27 cellular contexts compared by ENCODE assay signal in the genomic region with DNA sequence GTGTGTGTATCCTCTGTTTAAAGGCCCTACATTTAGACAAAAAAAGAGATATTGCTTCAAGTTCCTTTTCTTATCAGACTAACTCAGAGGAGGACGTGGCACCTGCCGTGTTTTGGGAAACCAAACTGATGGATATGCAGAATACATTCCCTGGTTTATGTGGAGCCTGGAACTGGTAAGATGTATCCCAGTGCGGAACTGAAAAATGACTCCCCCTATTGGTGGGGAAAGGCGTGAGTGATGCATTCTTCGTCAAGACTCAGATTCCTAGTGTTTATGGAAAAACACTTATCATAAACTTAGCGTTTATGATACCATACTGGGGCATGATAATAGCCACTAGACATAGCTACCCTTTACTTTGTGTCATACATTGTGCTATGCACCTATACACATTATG.
DNase-seq lines count a peak whose midpoint lies in the region; ATAC-seq, FAIRE-seq and TF ChIP-seq lines count a peak whose summit lies in the region.
"Had no signal": no experiment of that assay in that cellular context is flagged by ENCODE, and none has a peak within 500 bp of the region (broad histone marks: within the 10 kb centered on the region; RNA-seq: fewer than 3 reads in every experiment).

No MANE protein-coding gene starts in this region.

- H2BK120ac ChIP-seq in H9 (ENCODE audit: low read depth, low read length, poor library complexity, severe bottlenecking), result no peak overlapping the region

- no peak overlapping the region for H2BK12ac ChIP-seq in H9 (ENCODE audit: insufficient read length, low read depth, low read length)

- H4K91ac ChIP-seq in H9 (ENCODE audit: insufficient read length, low read depth, low read length), result no peak overlapping the region

- H4K20me1 ChIP-seq in DND-41 (ENCODE audit: insufficient read depth, low read length) (no peaks in the 10 kb centered on the region), H9 (ENCODE audit: control insufficient read depth, insufficient read depth, insufficient read length) (no peaks in the 10 kb centered on the region)

- no peak overlapping the region for H2BK15ac ChIP-seq in H9 (ENCODE audit: low read depth, low read length)

- H3K23me2 ChIP-seq in H9 (ENCODE audit: insufficient read length, low read depth, low read length, poor library complexity, severe bottlenecking), result no peaks in the 10 kb centered on the region

- H3K36me3 ChIP-seq in DND-41 (ENCODE audit: insufficient read depth, low read length) (no peaks in the 10 kb centered on the region), WERI-Rb-1 (no peaks in the 10 kb centered on the region)
- H3K36me3 ChIP-seq: breast epithelium, SJCRH30, vagina had no signal

- no peaks in the 10 kb centered on the region for H3K4me1 Mint-ChIP-seq in H9
- H3K4me1 Mint-ChIP-seq: IgD-negative memory B cell; nephron progenitor cell; stimulated activated naive B cell treated with anti-CD40 and anti-IgM and Interleukin-4, amounts not matched to agents 10 μg/mL and 1 μg/mL and 100 μg/mL, for 72 hours had no signal

- H3K9me3 Mint-ChIP-seq in H9, result peaks cover 12 to 21% of the 10 kb centered on the region in 2 experiments

- no peak overlapping the region for H3K27ac Mint-ChIP-seq in H9
- H3K27ac Mint-ChIP-seq: activated naive CD4-positive, alpha-beta T cell treated with anti-CD3 and anti-CD28 coated beads for 36 hours; CD4-positive, alpha-beta T cell; IgD-negative memory B cell; nephron progenitor cell; stimulated activated naive B cell treated with anti-CD40 and anti-IgM and Interleukin-4, amounts not matched to agents 10 μg/mL and 1 μg/mL and 100 μg/mL, for 72 hours had no signal

- no peaks in the 10 kb centered on the region for H3K27me3 Mint-ChIP-seq in H9 (ENCODE audit: low read depth)
- H3K27me3 Mint-ChIP-seq: IgD-negative memory B cell had no signal

- no peak overlapping the region for H3K23ac ChIP-seq in H9 (ENCODE audit: insufficient read length, low read depth, low read length)

- no peak overlapping the region for H3K14ac ChIP-seq in H9 (ENCODE audit: insufficient read depth, low read length)

- H3K4me1 ChIP-seq in DND-41 (ENCODE audit: insufficient read depth, low read length), result no peaks in the 10 kb centered on the region
- no peaks in the 10 kb centered on the region for H3K4me1 ChIP-seq in H9 (ENCODE audit: insufficient read depth, low read length)
- H3K4me1 ChIP-seq: breast epithelium, SJCRH30, vagina had no signal

- no peak overlapping the region for H2BK20ac ChIP-seq in H9 (ENCODE audit: low read depth, low read length, poor library complexity, severe bottlenecking)

- H3K79me2 ChIP-seq in DND-41 (ENCODE audit: insufficient read depth, low read length) (no peaks in the 10 kb centered on the region), H9 (ENCODE audit: insufficient read depth, low read length) (no peaks in the 10 kb centered on the region)

- no peak overlapping the region for H3T11ph ChIP-seq in H9 (ENCODE audit: low read length)

- no peak for FAIRE-seq in H54 (lab: Jason Lieb, UNC)
- FAIRE-seq: GM12878, RCC 7860 had no signal

- no peak overlapping the region for H2BK5ac ChIP-seq in H9 (ENCODE audit: insufficient read length, low read length)

- H2AFZ ChIP-seq in DND-41 (ENCODE audit: low read depth, low read length) (no peak overlapping the region), H9 (ENCODE audit: low read length) (no peak overlapping the region)

- H3K4me2 ChIP-seq in DND-41 (ENCODE audit: insufficient read depth, low read length), result no peak overlapping the region
- H3K4me2 ChIP-seq in H9 (ENCODE audit: insufficient read depth, insufficient read length, low read length), result no peak overlapping the region

- ATAC-seq in DND-41 (ENCODE audit: insufficient read depth, low read depth), result no peak
- ATAC-seq in left lobe of liver, result peak; percentile 37
- ATAC-seq: GM12878; right cardiac atrium; stimulated activated naive B cell treated with anti-CD40 and anti-IgM and Interleukin-4, amounts not matched to agents 10 μg/mL and 1 μg/mL and 100 μg/mL, for 72 hours had no signal

- H3K18ac ChIP-seq in H9 (ENCODE audit: insufficient read length, low read depth, low read length), result no peak overlapping the region

- no peaks in the 10 kb centered on the region for H3K79me1 ChIP-seq in H9 (ENCODE audit: insufficient read depth, low read depth, low read length, poor library complexity, severe bottlenecking)

- TF ChIP-seq CTCF in DND-41 (IDR thresholded peaks at IDR 0.05; ENCODE audit: borderline replicate concordance, extremely low read depth, low read length, poor library complexity, severe bottlenecking), result peak; percentile 27
- peak; percentile 73 for TF ChIP-seq CTCF in H9 (conservative IDR thresholded peaks at IDR 0.05)
- 0 out of 2 replicates have a peak, but pooled peaks have one; percentile 22 for TF ChIP-seq CTCF in WERI-Rb-1 (IDR thresholded peaks at IDR 0.05; ENCODE audit: low read depth, low read length)

- H3K9me3 ChIP-seq in DND-41 (ENCODE audit: insufficient read depth, low read length, severe bottlenecking), result no peaks in the 10 kb centered on the region
- no peaks in the 10 kb centered on the region for H3K9me3 ChIP-seq in H9 (ENCODE audit: control insufficient read depth, low read depth, low read length)
- no peaks in the 10 kb centered on the region for H3K9me3 ChIP-seq in WERI-Rb-1 (ENCODE audit: severe bottlenecking)
- H3K9me3 ChIP-seq: SJCRH30, vagina had no signal

- no CpG with 5 or more reads among the region's 6 CpGs for WGBS in H9 (ENCODE audit: extremely low coverage, insufficient read length, low lambda C conversion rate)

- no peak overlapping the region for H4K8ac ChIP-seq in H9 (replicated peaks; ENCODE audit: insufficient read length, low read depth, low read length)

- no peak overlapping the region for H2AK5ac ChIP-seq in H9 (ENCODE audit: insufficient read length, low read length)

- H3K36me3 Mint-ChIP-seq in H9 (ENCODE audit: insufficient read depth in 1 of 3, low read depth in 3 of 3), result peaks cover 2 to 5% (median 3%) of the 10 kb centered on the region in 3 experiments; a peak in 3 of 7 replicates
- H3K36me3 Mint-ChIP-seq: IgD-negative memory B cell; stimulated activated naive B cell treated with anti-CD40 and anti-IgM and Interleukin-4, amounts not matched to agents 10 μg/mL and 1 μg/mL and 100 μg/mL, for 72 hours had no signal

- DNase-seq in DND-41 (no peak), H9 (no peak), WERI-Rb-1 (no peak), left lobe of liver (ENCODE audit: low spot score) (no peak), NCI-H510A treated with DMSO at 0.1 percent for 48 hours (lab: John Stamatoyannopoulos, UW) (no peak), H54 (ENCODE audit: insufficient read length, low spot score) (no peak)
- DNase-seq in activated effector memory CD4-positive, alpha-beta T cell treated with anti-CD3 and anti-CD28 coated beads, Interleukin-2, amount 50 U/mL, for 16 hours, result no peak
- DNase-seq: activated CD4-positive, alpha-beta T cell treated with anti-CD3 and anti-CD28 coated beads for 4 hours; activated naive CD4-positive, alpha-beta T cell treated with anti-CD3 and anti-CD28 coated beads for 36 hours; activated T-cell treated with anti-CD3 and anti-CD28 coated beads, Interleukin-2, amount 50 U/mL, for 48 hours; amniotic stem cell; CD4-positive, alpha-beta T cell; effector CD4-positive, alpha-beta T cell; foreskin fibroblast; NCI-H2171; NCI-H524; nephron progenitor cell; right cardiac atrium; stimulated activated CD4-positive, alpha-beta T cell treated with anti-CD3 and anti-CD28 coated beads, Interleukin-12 subunit alpha, Interleukin-12 subunit beta, amount 100 ng/mL, for 4 hours; stimulated activated CD4-positive, alpha-beta T cell treated with anti-CD3 and anti-CD28 coated beads, Interleukin-4, amount 100 ng/mL, for 24 hours; stimulated activated naive B cell treated with anti-CD40 and anti-IgM and Interleukin-4, amounts not matched to agents 10 μg/mL and 1 μg/mL and 100 μg/mL, for 72 hours had no signal

- TF ChIP-seq POLR2A in H54 (IDR thresholded peaks at IDR 0.05; ENCODE audit: low read depth, low read length), result no peak

- H3K4ac ChIP-seq in H9 (ENCODE audit: low read depth, low read length), result no peak overlapping the region

- no peak overlapping the region for H3K4me3 Mint-ChIP-seq in H9
- H3K4me3 Mint-ChIP-seq: activated naive CD4-positive, alpha-beta T cell treated with anti-CD3 and anti-CD28 coated beads for 36 hours; CD4-positive, alpha-beta T cell; IgD-negative memory B cell; nephron progenitor cell; stimulated activated naive B cell treated with anti-CD40 and anti-IgM and Interleukin-4, amounts not matched to agents 10 μg/mL and 1 μg/mL and 100 μg/mL, for 72 hours had no signal

- no peak overlapping the region for H3K4me3 ChIP-seq in DND-41 (ENCODE audit: low read depth in 1 of 2, low read length in 2 of 2)
- H3K4me3 ChIP-seq in WERI-Rb-1 (ENCODE audit: low read depth, low read length), result no peak overlapping the region
- H3K4me3 ChIP-seq: breast epithelium, GM12878, SJCRH30, vagina had no signal

- no peak overlapping the region for H3K27ac ChIP-seq in DND-41 (ENCODE audit: low read length)
- no peak overlapping the region for H3K27ac ChIP-seq in H9 (ENCODE audit: insufficient read length, low read depth, low read length)
- no peak overlapping the region for H3K27ac ChIP-seq in WERI-Rb-1
- H3K27ac ChIP-seq: breast epithelium, SJCRH30, vagina had no signal

- no peak overlapping the region for H4K5ac ChIP-seq in H9 (ENCODE audit: insufficient read length, low read depth, low read length)

- H3K27me3 ChIP-seq in DND-41 (ENCODE audit: insufficient read depth, low read length, poor library complexity) (no peaks in the 10 kb centered on the region), H9 (ENCODE audit: insufficient read depth, low read length) (no peaks in the 10 kb centered on the region), WERI-Rb-1 (ENCODE audit: insufficient read depth, low read depth, severe bottlenecking) (no peaks in the 10 kb centered on the region)
- H3K27me3 ChIP-seq: breast epithelium, SJCRH30, vagina had no signal

- no peak overlapping the region for H3K56ac ChIP-seq in H9 (ENCODE audit: insufficient read length, low read depth, low read length)

- H3K9ac ChIP-seq in DND-41 (ENCODE audit: low read depth, low read length) (no peak overlapping the region), H9 (ENCODE audit: extremely low read depth, insufficient read length, low read length) (no peak overlapping the region)

Comparison
In these comparisons a context has a peak if more than half of its experiments do, and no peak if none do; other contexts are left out.
1. CTCF ChIP-seq: peak in every context shown above with its lines; median percentile 73 in H9; 27 in DND-41; 22 in WERI-Rb-1.